In genomic region chr1:60898987-60899386, GRCh38 we compare ENCODE assay signal across 18 cellular contexts.
DNase-seq lines count a peak whose midpoint lies in the region; ATAC-seq and TF ChIP-seq lines count a peak whose summit lies in the region.
"Had no signal": no experiment of that assay in that cellular context is flagged by ENCODE, and none has a peak within 500 bp of the region (broad histone marks: within the 10 kb centered on the region; RNA-seq: fewer than 3 reads in every experiment).

No MANE protein-coding gene starts in this region.

- no peaks in the 10 kb centered on the region for H3K27me3 ChIP-seq in psoas muscle (ENCODE audit: insufficient read depth in 3 of 3, low read length in 2 of 3)
- no peaks in the 10 kb centered on the region for H3K27me3 ChIP-seq in Peyer's patch
- H3K27me3 ChIP-seq in endodermal cell (ENCODE audit: control insufficient read depth, insufficient read depth, low read length, poor library complexity, severe bottlenecking), result peaks cover 17% of the 10 kb centered on the region
- H3K27me3 ChIP-seq: esophagus squamous epithelium, SJCRH30, vagina had no signal

- ATAC-seq in activated T-cell treated with anti-CD3 and anti-CD28 coated beads, Interleukin-2, amount 50 U/mL, for 72 hours (replicated peaks in 1 of 2), result peak; percentile 92
- ATAC-seq in GM19463 (IDR thresholded peaks at IDR 0.05; ENCODE audit: unreplicated experiment), result peak; percentile 74
- ATAC-seq in HG03039 (IDR thresholded peaks at IDR 0.05; ENCODE audit: unreplicated experiment), result peak; percentile 79
- no peak for ATAC-seq in psoas muscle

- intact Hi-C loops in psoas muscle (cut with DNase I), result no loop called here

- H3K36me3 ChIP-seq in psoas muscle (ENCODE audit: insufficient read depth in 1 of 2, low read depth in 1 of 2) (no peaks in the 10 kb centered on the region), Peyer's patch (no peaks in the 10 kb centered on the region), endodermal cell (ENCODE audit: control insufficient read depth, insufficient read depth, low read length) (no peaks in the 10 kb centered on the region)
- H3K36me3 ChIP-seq: esophagus squamous epithelium, SJCRH30, vagina had no signal

- peaks cover 23% of the 10 kb centered on the region for H3K27me3 Mint-ChIP-seq in activated T-cell treated with anti-CD3 and anti-CD28 coated beads, Interleukin-2, amount 50 U/mL, for 72 hours (ENCODE audit: low read depth)
- H3K27me3 Mint-ChIP-seq in endodermal cell (ENCODE audit: insufficient read depth), result peaks cover 4% of the 10 kb centered on the region

- peak overlapping the region; percentile 17 for H3K27ac ChIP-seq in psoas muscle
- no peak overlapping the region for H3K27ac ChIP-seq in Peyer's patch
- no peak overlapping the region for H3K27ac ChIP-seq in endodermal cell (ENCODE audit: low read depth, low read length)
- H3K27ac ChIP-seq: coronary artery, esophagus squamous epithelium, SJCRH30, vagina had no signal

- H3K36me3 Mint-ChIP-seq in activated T-cell treated with anti-CD3 and anti-CD28 coated beads, Interleukin-2, amount 50 U/mL, for 72 hours (ENCODE audit: insufficient read depth in 2 of 2), result no peaks in the 10 kb centered on the region
- no peaks in the 10 kb centered on the region for H3K36me3 Mint-ChIP-seq in endodermal cell (ENCODE audit: low read depth)

- 86 to 92% (median 90%) methylated on average over 4 of the region's 4 CpGs for WGBS in psoas muscle, 3 donors
- 60 to 93% methylated on average over 1 to 4 of the region's 4 CpGs for WGBS in endodermal cell (ENCODE audit: insufficient coverage in 1 of 2, insufficient read length in 1 of 2), 2 experiments

- H3K9me3 Mint-ChIP-seq in activated T-cell treated with anti-CD3 and anti-CD28 coated beads, Interleukin-2, amount 50 U/mL, for 72 hours, result no peaks in the 10 kb centered on the region
- no peaks in the 10 kb centered on the region for H3K9me3 Mint-ChIP-seq in endodermal cell

- no peak overlapping the region for H3K4me3 Mint-ChIP-seq in activated T-cell treated with anti-CD3 and anti-CD28 coated beads, Interleukin-2, amount 50 U/mL, for 72 hours
- no peak overlapping the region for H3K4me3 Mint-ChIP-seq in endodermal cell

- no peak for TF ChIP-seq CTCF in psoas muscle (IDR thresholded peaks at IDR 0.05)
- no peak for TF ChIP-seq CTCF in Peyer's patch (IDR thresholded peaks at IDR 0.05)
- no peak for TF ChIP-seq CTCF in endodermal cell (conservative IDR thresholded peaks at IDR 0.05)

- TF ChIP-seq POLR2A in Peyer's patch (IDR thresholded peaks at IDR 0.05), result no peak

- peak overlapping the region; percentile 22 for H3K27ac Mint-ChIP-seq in activated T-cell treated with anti-CD3 and anti-CD28 coated beads, Interleukin-2, amount 50 U/mL, for 72 hours
- no peak overlapping the region for H3K27ac Mint-ChIP-seq in endodermal cell

- H3K4me1 Mint-ChIP-seq in activated T-cell treated with anti-CD3 and anti-CD28 coated beads, Interleukin-2, amount 50 U/mL, for 72 hours (ENCODE audit: low read depth), result peaks cover 11% of the 10 kb centered on the region
- peaks cover 23% of the 10 kb centered on the region for H3K4me1 Mint-ChIP-seq in endodermal cell

- no peaks in the 10 kb centered on the region for H3K9me3 ChIP-seq in psoas muscle
- H3K9me3 ChIP-seq in Peyer's patch, result no peaks in the 10 kb centered on the region
- H3K9me3 ChIP-seq in endodermal cell (ENCODE audit: control insufficient read depth, low read length), result no peaks in the 10 kb centered on the region
- H3K9me3 ChIP-seq: esophagus squamous epithelium, SJCRH30, vagina had no signal

- no peak overlapping the region for H3K9ac ChIP-seq in endodermal cell (ENCODE audit: extremely low read depth, low read length, poor library complexity, severe bottlenecking)

- DNase-seq in activated T-cell treated with anti-CD3 and anti-CD28 coated beads, Interleukin-2, amount 50 U/mL, for 72 hours, result peak; percentile 29 to 50
- no peak for DNase-seq in activated T-cell treated with anti-CD3 and anti-CD28 coated beads for 4 hours
- DNase-seq in psoas muscle, result no peak
- DNase-seq in NCI-H2196 (lab: John Stamatoyannopoulos, UW; ENCODE audit: unreplicated experiment), result no peak
- DNase-seq in Peyer's patch, result no peak
- DNase-seq in endodermal cell, result no peak
- DNase-seq: amygdala; DMS153; esophagus squamous epithelium; left cardiac atrium; NCI-H2107; NK-92 treated with Interleukin-12 subunit alpha and Interleukin-12 subunit beta, amount 100 ng/mL, for 24 hours; SJCRH30; stimulated activated naive CD4-positive, alpha-beta T cell treated with Interleukin-2 at 50 U/mL for 16 hours had no signal

- no peak overlapping the region for H3K4me3 ChIP-seq in psoas muscle
- no peak overlapping the region for H3K4me3 ChIP-seq in Peyer's patch
- no peak overlapping the region for H3K4me3 ChIP-seq in endodermal cell (ENCODE audit: low read length)
- H3K4me3 ChIP-seq: coronary artery, esophagus squamous epithelium, SJCRH30, vagina had no signal

- H3K4me1 ChIP-seq in psoas muscle, result peaks cover 35% of the 10 kb centered on the region
- H3K4me1 ChIP-seq in Peyer's patch, result no peaks in the 10 kb centered on the region
- H3K4me1 ChIP-seq in endodermal cell (ENCODE audit: control insufficient read depth, insufficient read depth, low read length), result no peaks in the 10 kb centered on the region
- H3K4me1 ChIP-seq: vagina had no signal

Comparison
In these comparisons a context has a peak if more than half of its experiments do, and no peak if none do; other contexts are left out.
1. DNase-seq: peak in activated T-cell treated with anti-CD3 and anti-CD28 coated beads, Interleukin-2, amount 50 U/mL, for 72 hours (2 of 2); none in activated T-cell treated with anti-CD3 and anti-CD28 coated beads for 4 hours (single experiment), psoas muscle (0 of 2), NCI-H2196 (single experiment), Peyer's patch (0 of 3) and endodermal cell (single experiment).
2. ATAC-seq: peak in activated T-cell treated with anti-CD3 and anti-CD28 coated beads, Interleukin-2, amount 50 U/mL, for 72 hours (2 of 2), GM19463 (single experiment) and HG03039 (single experiment); none in psoas muscle (0 of 4).